ENCODE assay signal across 16 cellular contexts in the genomic region with DNA sequence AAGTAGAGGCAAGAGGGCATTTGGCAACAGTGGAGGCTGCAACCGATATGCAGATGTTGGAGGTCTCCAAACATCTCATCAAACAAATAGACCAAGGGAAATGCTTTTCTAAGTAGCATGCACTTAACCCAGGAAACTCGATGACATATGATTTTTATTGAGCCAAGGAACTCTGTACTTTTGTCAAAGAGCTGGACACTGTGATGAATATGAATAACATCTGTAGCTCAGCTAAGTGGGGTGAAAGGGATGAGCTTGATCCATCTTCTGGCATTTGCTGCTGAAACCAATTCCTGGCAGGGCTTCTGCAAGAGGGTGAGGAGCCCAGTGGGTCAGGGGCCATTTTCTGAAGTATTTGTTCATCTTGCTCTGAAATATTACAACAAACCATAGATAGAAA.
DNase-seq lines count a peak whose midpoint lies in the region; ATAC-seq and TF ChIP-seq lines count a peak whose summit lies in the region.
"Had no signal": no experiment of that assay in that cellular context is flagged by ENCODE, and none has a peak within 500 bp of the region (broad histone marks: within the 10 kb centered on the region; RNA-seq: fewer than 3 reads in every experiment).

No MANE protein-coding gene starts in this region.

- peak; percentile 33 for ATAC-seq in sciatic nerve
- no peak for ATAC-seq in HG03159 (IDR thresholded peaks at IDR 0.05; ENCODE audit: unreplicated experiment)
- ATAC-seq in gastrocnemius medialis, result no peak
- ATAC-seq: GM12878 had no signal

- H3K4me1 ChIP-seq in adipocyte (ENCODE audit: control insufficient read depth, insufficient read depth, low read length) (peaks cover 37% of the 10 kb centered on the region), gastrocnemius medialis (peaks cover 8 to 12% of the 10 kb centered on the region in 2 donors)

- no peaks in the 10 kb centered on the region for H3K36me3 ChIP-seq in MG63
- no peaks in the 10 kb centered on the region for H3K36me3 ChIP-seq in adipocyte (ENCODE audit: control insufficient read depth, insufficient read depth, low read length, severe bottlenecking)
- H3K36me3 ChIP-seq in gastrocnemius medialis, result no peaks in the 10 kb centered on the region

- no peak overlapping the region for H3K27ac ChIP-seq in gastrocnemius medialis
- H3K27ac ChIP-seq: HL-60 had no signal

- DNase-seq in MG63, result peak; percentile 19
- peak; percentile 35 for DNase-seq in adipocyte (ENCODE audit: low read depth)
- peak; percentile 43 for DNase-seq in fibroblast of mammary gland (ENCODE audit: low read depth)
- DNase-seq in sciatic nerve (ENCODE audit: low spot score), result no peak
- no peak for DNase-seq in amniotic stem cell (lab: John Stamatoyannopoulos, UW)
- DNase-seq in gastrocnemius medialis, result no peak
- DNase-seq: C1 segment of cervical spinal cord; Calu3; CD4-positive, alpha-beta T cell; DMS 273 treated with DMSO at 0.1 percent for 48 hours; DMS79; GOT3; H9 had no signal

- peaks cover 14% of the 10 kb centered on the region for H3K9me3 ChIP-seq in MG63
- peaks cover 6% of the 10 kb centered on the region for H3K9me3 ChIP-seq in adipocyte (ENCODE audit: control insufficient read depth, low read length)
- H3K9me3 ChIP-seq in gastrocnemius medialis, result no peaks in the 10 kb centered on the region

- in situ Hi-C loops in gastrocnemius medialis (cut with MboI; ENCODE audit: low sequenced_read_pairs in 4 of 4), result no loop called here

- TF ChIP-seq POLR2A in gastrocnemius medialis (IDR thresholded peaks at IDR 0.05), result no peak

- TF ChIP-seq CTCF in fibroblast of mammary gland (conservative IDR thresholded peaks at IDR 0.05; ENCODE audit: control insufficient read depth, insufficient read depth, low read depth, low read length) (no peak), gastrocnemius medialis (IDR thresholded peaks at IDR 0.05 in 4 of 5, conservative IDR thresholded peaks at IDR 0.05 in 1 of 5) (no peak)

- intact Hi-C loops in sciatic nerve (cut with DNase I) (no loop called here), gastrocnemius medialis (cut with DNase I; ENCODE audit: low total_unique reads) (no loop called here)

- H3K27me3 ChIP-seq in MG63 (no peaks in the 10 kb centered on the region), adipocyte (replicated peaks; ENCODE audit: control insufficient read depth, insufficient read depth, low read length) (no peaks in the 10 kb centered on the region), gastrocnemius medialis (no peaks in the 10 kb centered on the region)

- H3K4me3 ChIP-seq in MG63, result no peak overlapping the region
- H3K4me3 ChIP-seq in adipocyte (ENCODE audit: low read length), result no peak overlapping the region
- no peak overlapping the region for H3K4me3 ChIP-seq in fibroblast of mammary gland (ENCODE audit: control insufficient read depth, low read depth, low read length)
- no peak overlapping the region for H3K4me3 ChIP-seq in gastrocnemius medialis
- H3K4me3 ChIP-seq: GM12878 had no signal

- H3K9ac ChIP-seq in adipocyte (ENCODE audit: low read length), result peak overlapping the region; percentile 68

Comparison
In these comparisons a context has a peak if more than half of its experiments do, and no peak if none do; other contexts are left out.
1. DNase-seq: peak in MG63 (single experiment), adipocyte (single experiment) and fibroblast of mammary gland (single experiment); none in sciatic nerve (single experiment), amniotic stem cell (single experiment) and gastrocnemius medialis (0 of 2).